ENCODE assay signal across 30 cellular contexts in genomic region chr11:66624450-66624849, GRCh38. TPM values are rescaled to one million over a fixed set of nuclear protein-coding genes. Genes with fewer than 3 reads are reported as not detected.
DNase-seq lines count a peak whose midpoint lies in the region; ATAC-seq, FAIRE-seq and TF ChIP-seq lines count a peak whose summit lies in the region.
"Had no signal": no experiment of that assay in that cellular context is flagged by ENCODE, and none has a peak within 500 bp of the region (broad histone marks: within the 10 kb centered on the region; RNA-seq: fewer than 3 reads in every experiment).

No MANE protein-coding gene starts in this region.

- H3K9me1 ChIP-seq in endothelial cell of umbilical vein (replicated peaks; ENCODE audit: control insufficient read depth, extremely low read depth, insufficient read depth, low read length), result no peaks in the 10 kb centered on the region

- H3K36me3 ChIP-seq in endothelial cell of umbilical vein (ENCODE audit: control insufficient read depth in 2 of 2, extremely low read depth in 1 of 2, insufficient read depth in 2 of 2, low read length in 2 of 2) (peaks cover 44 to 54% of the 10 kb centered on the region in 2 experiments), gastrocnemius medialis (peaks cover 0 to 49% of the 10 kb centered on the region in 2 donors)
- peaks cover 31 to 62% (median 38%) of the 10 kb centered on the region in 3 experiments for H3K36me3 ChIP-seq in naive thymus-derived CD4-positive, alpha-beta T cell (ENCODE audit: control insufficient read depth in 2 of 3, insufficient read depth in 3 of 3, low read length in 3 of 3)

- H3K27me3 Mint-ChIP-seq in naive thymus-derived CD4-positive, alpha-beta T cell, result no peaks in the 10 kb centered on the region
- H3K27me3 Mint-ChIP-seq: activated B cell treated with CpG ODN at 0.5 μM for 24 hours; activated naive CD8-positive, alpha-beta T cell treated with anti-CD3 and anti-CD28 coated beads, Interleukin-2, amount 10 ng/mL, durations not matched to agents 7 days and 5 days; IgD-negative memory B cell; natural killer cell treated with Interleukin-12 subunit alpha and Interleukin-12 subunit beta and Interleukin-15 and Interleukin-18, amount 100 ng/mL, for 72 hours had no signal

- no peak overlapping the region for H2AFZ ChIP-seq in endothelial cell of umbilical vein (ENCODE audit: low read depth, low read length)

- ATAC-seq in naive thymus-derived CD4-positive, alpha-beta T cell, result peak; percentile 5
- no peak for ATAC-seq in gastrocnemius medialis

- peak overlapping the region in 1 of 9 donors; percentile 61 for H3K27ac Mint-ChIP-seq in naive thymus-derived CD4-positive, alpha-beta T cell
- H3K27ac Mint-ChIP-seq: activated naive CD8-positive, alpha-beta T cell treated with anti-CD3 and anti-CD28 coated beads, Interleukin-2, amount 10 ng/mL, durations not matched to agents 7 days and 5 days had no signal

- peaks cover 0 to 6% (median 0%) of the 10 kb centered on the region in 11 donors for H3K9me3 Mint-ChIP-seq in naive thymus-derived CD4-positive, alpha-beta T cell
- H3K9me3 Mint-ChIP-seq: activated B cell treated with CpG ODN at 0.5 μM for 24 hours; activated naive CD8-positive, alpha-beta T cell treated with anti-CD3 and anti-CD28 coated beads, Interleukin-2, amount 10 ng/mL, durations not matched to agents 7 days and 5 days; IgD-negative memory B cell; natural killer cell treated with Interleukin-12 subunit alpha and Interleukin-12 subunit beta and Interleukin-15 and Interleukin-18, amount 100 ng/mL, for 72 hours had no signal

- H3K4me1 Mint-ChIP-seq in naive thymus-derived CD4-positive, alpha-beta T cell, result peaks cover 54 to 87% (median 69%) of the 10 kb centered on the region in 7 donors

- no peak overlapping the region for H3K4me2 ChIP-seq in endothelial cell of umbilical vein (ENCODE audit: insufficient read depth, low read length)

- H4K20me1 ChIP-seq in endothelial cell of umbilical vein (replicated peaks; ENCODE audit: control insufficient read depth, extremely low read depth, insufficient read depth, low read length), result peaks cover 20% of the 10 kb centered on the region

- peaks cover 0 to 58% (median 33%) of the 10 kb centered on the region in 5 donors for H3K36me3 Mint-ChIP-seq in naive thymus-derived CD4-positive, alpha-beta T cell

- peaks cover 99% of the 10 kb centered on the region for H3K79me2 ChIP-seq in endothelial cell of umbilical vein (ENCODE audit: control insufficient read depth, insufficient read depth, low read length)

- H3K27me3 ChIP-seq in endothelial cell of umbilical vein (ENCODE audit: control insufficient read depth in 2 of 2, insufficient read depth in 2 of 2, low read length in 2 of 2) (no peaks in the 10 kb centered on the region), gastrocnemius medialis (no peaks in the 10 kb centered on the region)
- H3K27me3 ChIP-seq in naive thymus-derived CD4-positive, alpha-beta T cell (ENCODE audit: control insufficient read depth in 2 of 2, insufficient read depth in 2 of 2, low read length in 2 of 2), result no peaks in the 10 kb centered on the region
- H3K27me3 ChIP-seq: BLaER1 treated with 17β-estradiol and CSF1 and Interleukin-3, amounts not matched to agents 10 nM and 100 nM; heart right ventricle; spleen had no signal

- intact Hi-C loops in endothelial cell of umbilical vein (cut with micrococcal nuclease), result no loop called here
- intact Hi-C loops in naive thymus-derived CD4-positive, alpha-beta T cell (cut with micrococcal nuclease), result no loop called here
- intact Hi-C loops in gastrocnemius medialis (cut with DNase I; ENCODE audit: low total_unique reads), result no loop called here

- H3K9me3 ChIP-seq in endothelial cell of umbilical vein (replicated peaks; ENCODE audit: control insufficient read depth, insufficient read depth, low read length), result no peaks in the 10 kb centered on the region
- H3K9me3 ChIP-seq in naive thymus-derived CD4-positive, alpha-beta T cell (ENCODE audit: control insufficient read depth in 2 of 3, low read length in 3 of 3), result no peaks in the 10 kb centered on the region
- H3K9me3 ChIP-seq in gastrocnemius medialis, result no peaks in the 10 kb centered on the region
- H3K9me3 ChIP-seq: BLaER1 treated with 17β-estradiol and CSF1 and Interleukin-3, amounts not matched to agents 10 nM and 100 nM; Caco-2; heart right ventricle; spleen; thoracic aorta had no signal

- BruUV-seq in endothelial cell of umbilical vein (replicated peaks; lab: Mats Ljungman, UMichigan), result no TSS peak

- peak; percentile 34 for DNase-seq in G401 (ENCODE audit: low spot score)
- DNase-seq in endothelial cell of umbilical vein (ENCODE audit: low read depth, low spot score), result no peak
- DNase-seq in naive thymus-derived CD4-positive, alpha-beta T cell, result no peak
- no peak for DNase-seq in NK-92 treated with Interleukin-12 subunit alpha and Interleukin-12 subunit beta, amount 100 ng/mL, for 24 hours (lab: John Stamatoyannopoulos, UW)
- DNase-seq in stimulated activated CD4-positive, alpha-beta T cell treated with anti-CD3 and anti-CD28 coated beads, Interleukin-2, amount 100 ng/mL, for 48 hours, result no peak
- DNase-seq in gastrocnemius medialis, result no peak
- DNase-seq: activated B cell treated with CpG ODN at 0.5 μM for 24 hours; activated CD8-positive, alpha-beta memory T cell treated with anti-CD3 and anti-CD28 coated beads, Interleukin-2, amount 50 U/mL, for 48 hours; activated effector memory CD4-positive, alpha-beta T cell treated with anti-CD3 and anti-CD28 coated beads, Interleukin-2, amount 50 U/mL, for 16 hours; activated naive CD8-positive, alpha-beta T cell treated with anti-CD3 and anti-CD28 coated beads, Interleukin-2, amount 10 ng/mL, durations not matched to agents 7 days and 5 days; Caco-2; GOT3; heart right ventricle; left colon; NCI-H1105 treated with DMSO at 0.1 percent for 48 hours; NCI-H2029; NCI-H82; retina; spleen; stimulated activated CD4-positive, alpha-beta T cell treated with anti-CD3 and anti-CD28 coated beads, Interleukin-4, amount 100 ng/mL, for 24 hours; stimulated activated naive CD4-positive, alpha-beta T cell; T1000 had no signal

- TF ChIP-seq CTCF in endothelial cell of umbilical vein (IDR thresholded peaks at IDR 0.05; ENCODE audit: extremely low read depth in 1 of 2, insufficient read depth in 1 of 2, low read depth in 1 of 2, low read length in 2 of 2), result no peak
- no peak for TF ChIP-seq CTCF in gastrocnemius medialis (IDR thresholded peaks at IDR 0.05 in 4 of 5, conservative IDR thresholded peaks at IDR 0.05 in 1 of 5)

- in situ Hi-C loops in G401 (cut with HindIII; ENCODE audit: low sequenced_read_pairs), result no loop called here
- in situ Hi-C loops in gastrocnemius medialis (cut with MboI; ENCODE audit: low sequenced_read_pairs in 4 of 4), result no loop called here

- peak; percentile 15 for TF ChIP-seq POLR2A in endothelial cell of umbilical vein (IDR thresholded peaks at IDR 0.05; ENCODE audit: low read depth, low read length)
- TF ChIP-seq POLR2A in gastrocnemius medialis (IDR thresholded peaks at IDR 0.05), result no peak

- no peak overlapping the region for H3K27ac ChIP-seq in endothelial cell of umbilical vein (ENCODE audit: insufficient read depth, low read depth, low read length)
- H3K27ac ChIP-seq in naive thymus-derived CD4-positive, alpha-beta T cell (ENCODE audit: low read depth, low read length), result no peak overlapping the region
- H3K27ac ChIP-seq in gastrocnemius medialis, result no peak overlapping the region
- H3K27ac ChIP-seq: BLaER1 treated with 17β-estradiol and CSF1 and Interleukin-3, amounts not matched to agents 10 nM and 100 nM had no signal

- H3K4me1 ChIP-seq in endothelial cell of umbilical vein (ENCODE audit: control insufficient read depth, extremely low read depth, insufficient read depth, low read length) (peaks cover 9% of the 10 kb centered on the region), gastrocnemius medialis (peaks cover 33 to 49% of the 10 kb centered on the region in 2 donors)
- H3K4me1 ChIP-seq in naive thymus-derived CD4-positive, alpha-beta T cell (ENCODE audit: control insufficient read depth in 2 of 2, insufficient read depth in 2 of 2, low read length in 2 of 2), result peaks cover 30 to 43% of the 10 kb centered on the region in 2 donors
- H3K4me1 ChIP-seq: Caco-2 had no signal

- CTCF ChIA-PET in endothelial cell of umbilical vein (lab: Charles Lee), result interaction anchor here (1.0 to 2.4 kb wide), 2 partner anchors 14 to 54 kb away, joined by 3 to 8 read pairs; no protein-coding TSS in a partner anchor
- CTCF ChIA-PET in naive thymus-derived CD4-positive, alpha-beta T cell (lab: Charles Lee), result interaction anchor here (1.5 kb wide), 1 partner anchor 13 kb away, joined by 5 read pairs; no protein-coding TSS in a partner anchor

- no peak overlapping the region for H3K4me3 ChIP-seq in endothelial cell of umbilical vein (replicated peaks in 1 of 3; ENCODE audit: insufficient read depth in 1 of 3, low read depth in 1 of 3, low read length in 3 of 3)
- H3K4me3 ChIP-seq in naive thymus-derived CD4-positive, alpha-beta T cell (ENCODE audit: low read length), result no peak overlapping the region
- no peak overlapping the region for H3K4me3 ChIP-seq in gastrocnemius medialis
- H3K4me3 ChIP-seq: BLaER1 treated with 17β-estradiol and CSF1 and Interleukin-3, amounts not matched to agents 10 nM and 100 nM; heart right ventricle; spleen; thoracic aorta had no signal

- POLR2A ChIA-PET in endothelial cell of umbilical vein (lab: Charles Lee), result no interaction called here
- POLR2A ChIA-PET in naive thymus-derived CD4-positive, alpha-beta T cell (lab: Charles Lee), result interaction anchor here (0.9 to 12.0 kb wide), 4 partner anchors 8 to 53 kb away, joined by 3 to 376 read pairs (median 7); partner anchors contain the start of genes RBM14, RBM4 and RBM4B

- no peak overlapping the region for H3K9ac ChIP-seq in endothelial cell of umbilical vein (replicated peaks; ENCODE audit: extremely low read depth, insufficient read depth, low read length)

- FAIRE-seq in endothelial cell of umbilical vein (lab: Jason Lieb, UNC), result no peak
- FAIRE-seq: astrocyte, GM12891 had no signal

- H3K4me3 Mint-ChIP-seq in naive thymus-derived CD4-positive, alpha-beta T cell, result peak overlapping the region in 2 of 10 donors; percentile 57 to 58
- H3K4me3 Mint-ChIP-seq: activated B cell treated with CpG ODN at 0.5 μM for 24 hours; activated naive CD8-positive, alpha-beta T cell treated with anti-CD3 and anti-CD28 coated beads, Interleukin-2, amount 10 ng/mL, durations not matched to agents 7 days and 5 days had no signal

- dilution Hi-C loops in endothelial cell of umbilical vein (cut with MboI; ENCODE audit: extremely low pct_ligation_motif_present, low sequenced_read_pairs), result no loop called here

RNA-seq across cellular contexts. Expression of gene RBM14, which starts 8.0 kb away (rescaled TPM):
- 47.7 and 68.8 TPM in 2 replicates for total RNA-seq in G401 (2014; rRNA removed; shearing (Covaris generic))
- 95.9 and 104 TPM in 2 replicates for total RNA-seq in endothelial cell of umbilical vein
- polyA plus RNA-seq in endothelial cell of umbilical vein, result 44.0 and 49.6 TPM in 2 replicates
- polyA plus RNA-seq in endothelial cell of umbilical vein (2011; cell fraction: cytosol; rRNA removed), result 21.9 and 24.4 TPM in 2 replicates
- 34.5 and 39.5 TPM in 2 replicates for polyA plus RNA-seq in endothelial cell of umbilical vein (2011; cell fraction: nucleus; rRNA removed)
- 40.5 and 46.5 TPM in 2 replicates for polyA plus RNA-seq in endothelial cell of umbilical vein (2012)
- polyA minus RNA-seq in endothelial cell of umbilical vein, result 44.3 and 47.2 TPM in 2 replicates
- 55.4 TPM for polyA minus RNA-seq in endothelial cell of umbilical vein (2011; cell fraction: cytosol; rRNA and poly(A)+ RNA removed)
- polyA minus RNA-seq in endothelial cell of umbilical vein (2011; cell fraction: nucleus; rRNA and poly(A)+ RNA removed), result 44.6 and 59.2 TPM in 2 replicates
- 100 to 1,000 TPM; 165 to 543 (median 192) TPM for total RNA-seq in naive thymus-derived CD4-positive, alpha-beta T cell
- polyA plus RNA-seq in naive thymus-derived CD4-positive, alpha-beta T cell, result 100 to 1,000 TPM in 1 of 2 donors, 10 to 100 TPM in 1; 76.9 to 107 TPM
- 10 to 100 TPM; 17.0 to 43.2 (median 29.4) TPM for total RNA-seq in gastrocnemius medialis

RNA-seq across cellular contexts. Expression of gene RBM4, which starts 14.1 kb away (rescaled TPM):
- 513 and 534 TPM in 2 replicates for total RNA-seq in G401 (2014; rRNA removed; shearing (Covaris generic))
- total RNA-seq in endothelial cell of umbilical vein, result 148 and 153 TPM in 2 replicates
- polyA plus RNA-seq in endothelial cell of umbilical vein, result 345 and 361 TPM in 2 replicates
- polyA plus RNA-seq in endothelial cell of umbilical vein (2011; cell fraction: cytosol; rRNA removed), result 228 and 270 TPM in 2 replicates
- polyA plus RNA-seq in endothelial cell of umbilical vein (2011; cell fraction: nucleus; rRNA removed), result 177 and 190 TPM in 2 replicates
- 179 and 201 TPM in 2 replicates for polyA plus RNA-seq in endothelial cell of umbilical vein (2012)
- 206 and 208 TPM in 2 replicates for polyA minus RNA-seq in endothelial cell of umbilical vein
- 60.0 TPM for polyA minus RNA-seq in endothelial cell of umbilical vein (2011; cell fraction: cytosol; rRNA and poly(A)+ RNA removed)
- polyA minus RNA-seq in endothelial cell of umbilical vein (2011; cell fraction: nucleus; rRNA and poly(A)+ RNA removed), result 128 and 161 TPM in 2 replicates
- 100 to 1,000 TPM; 139 to 239 (median 198) TPM for total RNA-seq in naive thymus-derived CD4-positive, alpha-beta T cell
- polyA plus RNA-seq in naive thymus-derived CD4-positive, alpha-beta T cell, result 100 to 1,000 TPM; 266 to 284 TPM
- total RNA-seq in gastrocnemius medialis, result 100 to 1,000 TPM in 1 of 4 donors, 10 to 100 TPM in 3; 62.4 to 117 (median 69.2) TPM

RNA-seq across cellular contexts. Expression of gene CCS, which starts 31.5 kb away (rescaled TPM):
- total RNA-seq in G401 (2014; rRNA removed; shearing (Covaris generic)), result 181 and 230 TPM in 2 replicates
- total RNA-seq in endothelial cell of umbilical vein (37.2 and 38.7 TPM in 2 replicates), gastrocnemius medialis (10 to 100 TPM in 3 of 4 donors, 1 to 10 TPM in 1; 9.0 to 12.3 (median 11.7) TPM)
- polyA plus RNA-seq in endothelial cell of umbilical vein, result 39.0 and 41.6 TPM in 2 replicates
- 21.0 and 33.7 TPM in 2 replicates for polyA plus RNA-seq in endothelial cell of umbilical vein (2011; cell fraction: cytosol; rRNA removed)
- 142 TPM in 2 replicates for polyA plus RNA-seq in endothelial cell of umbilical vein (2011; cell fraction: nucleus; rRNA removed)
- 40.3 and 52.8 TPM in 2 replicates for polyA plus RNA-seq in endothelial cell of umbilical vein (2012)
- polyA minus RNA-seq in endothelial cell of umbilical vein, result 22.4 and 28.8 TPM in 2 replicates
- polyA minus RNA-seq in endothelial cell of umbilical vein (2011; cell fraction: cytosol; rRNA and poly(A)+ RNA removed), result 23.0 TPM
- 11.7 and 23.5 TPM in 2 replicates for polyA minus RNA-seq in endothelial cell of umbilical vein (2011; cell fraction: nucleus; rRNA and poly(A)+ RNA removed)
- total RNA-seq in naive thymus-derived CD4-positive, alpha-beta T cell, result 10 to 100 TPM; 32.8 to 63.5 (median 42.5) TPM
- polyA plus RNA-seq in naive thymus-derived CD4-positive, alpha-beta T cell, result 10 to 100 TPM; 42.4 to 52.3 TPM

RNA-seq across cellular contexts. Expression of gene CCDC87, which starts 31.6 kb away (rescaled TPM):
- total RNA-seq in G401 (2014; rRNA removed; shearing (Covaris generic)), result 0.07 and 0.37 TPM in 2 replicates
- 0.22 and 0.28 TPM in 2 replicates for total RNA-seq in endothelial cell of umbilical vein
- polyA plus RNA-seq in endothelial cell of umbilical vein, result 0.06 and 0.08 TPM in 2 replicates
- 0.05 and 0.10 TPM in 2 replicates for polyA plus RNA-seq in endothelial cell of umbilical vein (2011; cell fraction: cytosol; rRNA removed)
- 0.04 and 0.10 TPM in 2 replicates for polyA plus RNA-seq in endothelial cell of umbilical vein (2011; cell fraction: nucleus; rRNA removed)
- polyA plus RNA-seq in endothelial cell of umbilical vein (2012), result 0.14 and 0.23 TPM in 2 replicates
- 0.12 and 0.30 TPM in 2 replicates for polyA minus RNA-seq in endothelial cell of umbilical vein
- polyA minus RNA-seq in endothelial cell of umbilical vein (2011; cell fraction: cytosol; rRNA and poly(A)+ RNA removed), result not detected
- 0.14 and 0.24 TPM in 2 replicates for polyA minus RNA-seq in endothelial cell of umbilical vein (2011; cell fraction: nucleus; rRNA and poly(A)+ RNA removed)
- total RNA-seq in naive thymus-derived CD4-positive, alpha-beta T cell, result 1 to 10 TPM in 2 of 5 experiments, under 1 TPM in 2, not detected in 1; 0.11 to 1.2 (median 0.60) TPM
- polyA plus RNA-seq in naive thymus-derived CD4-positive, alpha-beta T cell, result not detected
- total RNA-seq in gastrocnemius medialis, result under 1 TPM in 2 of 4 donors, not detected in 2; 0.13 to 0.41 TPM
- total RNA-seq: Daoy; mesenteric fat pad; natural killer cell treated with Interleukin-12 subunit alpha and Interleukin-12 subunit beta and Interleukin-15 and Interleukin-18, amount 100 ng/mL, for 72 hours had no signal
- polyA plus RNA-seq: IgD-negative memory B cell had no signal

RNA-seq across cellular contexts. Expression of gene RBM4B, which starts 53.2 kb away (rescaled TPM):
- 4.1 and 13.0 TPM in 2 replicates for total RNA-seq in G401 (2014; rRNA removed; shearing (Covaris generic))
- total RNA-seq in endothelial cell of umbilical vein, result 19.4 and 22.2 TPM in 2 replicates
- 25.4 and 31.2 TPM in 2 replicates for polyA plus RNA-seq in endothelial cell of umbilical vein
- 21.2 and 27.1 TPM in 2 replicates for polyA plus RNA-seq in endothelial cell of umbilical vein (2011; cell fraction: cytosol; rRNA removed)
- polyA plus RNA-seq in endothelial cell of umbilical vein (2011; cell fraction: nucleus; rRNA removed), result 39.2 and 49.7 TPM in 2 replicates
- polyA plus RNA-seq in endothelial cell of umbilical vein (2012), result 24.3 and 26.2 TPM in 2 replicates
- polyA minus RNA-seq in endothelial cell of umbilical vein, result 31.3 and 33.6 TPM in 2 replicates
- 10.1 TPM for polyA minus RNA-seq in endothelial cell of umbilical vein (2011; cell fraction: cytosol; rRNA and poly(A)+ RNA removed)
- 20.9 and 22.6 TPM in 2 replicates for polyA minus RNA-seq in endothelial cell of umbilical vein (2011; cell fraction: nucleus; rRNA and poly(A)+ RNA removed)
- 10 to 100 TPM in 4 of 5 experiments, 1 to 10 TPM in 1; 9.8 to 27.2 (median 19.7) TPM for total RNA-seq in naive thymus-derived CD4-positive, alpha-beta T cell
- polyA plus RNA-seq in naive thymus-derived CD4-positive, alpha-beta T cell, result 10 to 100 TPM; 12.3 to 23.3 TPM
- 10 to 100 TPM in 1 of 4 donors, 1 to 10 TPM in 3; 4.5 to 11.7 (median 6.5) TPM for total RNA-seq in gastrocnemius medialis
